8 cellular contexts compared by ENCODE assay signal in genomic region chr2:86868895-86869468, GRCh38. TPM values are rescaled to one million over a fixed set of nuclear protein-coding genes. Genes with fewer than 3 reads are reported as not detected.
"Had no signal": no experiment of that assay in that cellular context is flagged by ENCODE, and none has a peak within 500 bp of the region (broad histone marks: within the 10 kb centered on the region; RNA-seq: fewer than 3 reads in every experiment).

No MANE protein-coding gene starts in this region.

RNA-seq across cellular contexts. Expression of gene CD8B, which starts 7.3 kb away (rescaled TPM):
- total RNA-seq: OCI-LY7, PC-3, PC-9, RPMI7951, SJCRH30, SJSA1, SK-MEL-5 had no signal
- polyA plus RNA-seq: SK-N-SH had no signal
